In the genomic region with DNA sequence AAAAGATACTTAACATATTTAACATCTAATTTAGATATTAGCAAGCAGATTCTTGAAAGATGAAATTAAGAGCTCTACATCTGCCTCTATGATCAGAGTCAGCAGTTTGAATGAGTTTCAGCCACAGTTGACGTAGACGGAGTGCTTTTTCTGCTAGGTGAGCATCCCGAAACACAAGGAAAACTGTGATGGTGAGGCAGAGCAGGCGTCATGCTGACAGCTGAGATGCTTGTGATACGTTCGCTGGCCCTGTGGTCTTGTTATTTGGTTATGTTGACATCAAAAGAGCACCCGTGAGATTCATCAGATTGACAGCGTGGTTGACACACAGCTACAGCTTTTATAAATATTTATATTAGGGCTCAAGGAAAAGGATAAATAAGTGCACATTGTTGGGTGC, we compare ENCODE assay signal across 17 cellular contexts.
"Had no signal": no experiment of that assay in that cellular context is flagged by ENCODE, and none has a peak within 500 bp of the region (broad histone marks: within the 10 kb centered on the region; RNA-seq: fewer than 3 reads in every experiment).

No MANE protein-coding gene starts in this region.

- H3K27me3 ChIP-seq: colonic mucosa, sigmoid colon had no signal

- H3K27ac Mint-ChIP-seq: naive thymus-derived CD4-positive, alpha-beta T cell; nephron progenitor cell had no signal

- H3K4me3 ChIP-seq: colonic mucosa, heart left ventricle, psoas muscle, sigmoid colon, skin epidermis, stomach, thoracic aorta, transverse colon had no signal

- ATAC-seq: heart left ventricle; naive thymus-derived CD4-positive, alpha-beta T cell; psoas muscle had no signal

- H3K9me3 Mint-ChIP-seq: nephron progenitor cell had no signal

- DNase-seq: colonic mucosa; dermis blood vessel endothelial cell; erythroblast; heart left ventricle; hippocampal formation; kidney glomerular epithelial cell; naive thymus-derived CD4-positive, alpha-beta T cell; nephron progenitor cell; psoas muscle; sigmoid colon; stimulated activated CD4-positive, alpha-beta T cell treated with anti-CD3 and anti-CD28 coated beads, Interleukin-2, amount 100 ng/mL, for 24 hours; stimulated activated naive CD4-positive, alpha-beta T cell; stomach; substantia nigra; transverse colon had no signal

- H3K9me3 ChIP-seq: colonic mucosa, heart left ventricle, psoas muscle, sigmoid colon, thoracic aorta, transverse colon had no signal

- H3K36me3 ChIP-seq: colonic mucosa, heart left ventricle, sigmoid colon, stomach, thoracic aorta, transverse colon had no signal

- H3K27ac ChIP-seq: colonic mucosa, heart left ventricle, psoas muscle, sigmoid colon, skin epidermis, stomach, thoracic aorta, transverse colon had no signal

- H3K4me3 Mint-ChIP-seq: naive thymus-derived CD4-positive, alpha-beta T cell; nephron progenitor cell had no signal

- H3K4me1 Mint-ChIP-seq: naive thymus-derived CD4-positive, alpha-beta T cell; nephron progenitor cell had no signal

- H3K4me1 ChIP-seq: colonic mucosa, psoas muscle, sigmoid colon, stomach, transverse colon had no signal
